ENCODE assay signal across 16 cellular contexts in genomic region chr4:13285336-13285735, GRCh38.
"Had no signal": no experiment of that assay in that cellular context is flagged by ENCODE, and none has a peak within 500 bp of the region (broad histone marks: within the 10 kb centered on the region; RNA-seq: fewer than 3 reads in every experiment).

No MANE protein-coding gene starts in this region.

- DNase-seq: cortex of kidney; dorsolateral prefrontal cortex; effector CD8-positive, alpha-beta T cell; head of caudate nucleus; mucosa of descending colon; naive thymus-derived CD8-positive, alpha-beta T cell; posterior cingulate gyrus; stimulated activated CD4-positive, alpha-beta T cell treated with anti-CD3 and anti-CD28 coated beads, Interleukin-12 subunit alpha, Interleukin-12 subunit beta, amount 100 ng/mL, for 4 hours; stimulated activated naive CD4-positive, alpha-beta T cell; trophoblast cell had no signal

- ATAC-seq: esophagus mucosa; foreskin keratinocyte; mucosa of descending colon; naive thymus-derived CD8-positive, alpha-beta T cell; sciatic nerve had no signal

- FAIRE-seq: urothelium cell line had no signal

- H3K4me3 ChIP-seq: dorsolateral prefrontal cortex, hepatocyte, mucosa of descending colon, skin epidermis had no signal
